Comparison of ENCODE assay signal across 11 cellular contexts in the genomic region with DNA sequence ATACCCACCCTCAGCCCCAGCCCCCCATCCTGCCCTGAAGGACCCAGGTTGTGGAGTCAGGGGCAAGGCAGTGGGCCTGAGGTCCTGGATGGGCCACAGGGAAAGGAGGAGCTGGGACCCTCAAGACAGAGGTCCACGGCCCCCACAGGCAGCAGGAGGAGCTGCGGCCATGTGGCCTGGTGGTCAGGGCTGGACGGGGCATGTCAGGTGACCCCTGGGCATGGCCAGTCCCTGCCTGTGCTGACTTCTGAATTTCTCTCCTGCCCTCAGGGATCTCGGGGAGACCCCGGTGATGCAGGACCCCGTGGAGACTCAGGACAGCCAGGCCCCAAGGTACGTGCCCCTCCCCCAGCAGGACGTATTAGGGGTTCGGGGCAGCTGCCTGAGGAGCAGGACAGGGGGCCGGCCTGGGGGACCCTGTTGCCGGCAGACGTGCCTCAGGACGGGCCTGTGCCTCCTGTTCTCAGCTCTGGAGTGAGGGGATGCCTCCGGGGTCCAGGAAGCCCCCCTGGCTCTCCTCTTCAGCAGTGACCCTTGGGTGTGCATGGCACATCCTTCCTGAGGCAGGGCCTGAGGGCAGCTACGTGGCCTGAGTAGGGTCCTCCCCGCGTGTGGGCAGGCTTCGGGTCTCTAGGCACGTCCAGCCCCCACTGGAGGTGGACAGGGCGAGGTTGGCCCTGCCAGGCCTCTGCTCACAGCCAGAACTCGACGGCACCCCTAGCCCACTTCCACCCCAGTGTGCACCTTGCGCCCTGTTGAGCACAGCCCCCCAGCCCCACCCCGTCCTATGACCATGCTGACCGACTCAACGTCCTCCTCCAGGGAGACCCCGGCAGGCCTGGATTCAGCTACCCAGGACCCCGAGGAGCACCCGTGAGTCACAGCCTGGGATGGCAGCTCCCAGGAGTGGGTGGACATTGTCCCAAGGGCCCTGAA. TPM values are rescaled to one million over a fixed set of nuclear protein-coding genes. Genes with fewer than 3 reads are reported as not detected.
A peak's percentile ranks its signal among the peaks of the same experiment; 100 is the strongest.
DNase-seq lines count a peak whose midpoint lies in the region; ATAC-seq, FAIRE-seq and TF ChIP-seq lines count a peak whose summit lies in the region.
"Had no signal": no experiment of that assay in that cellular context is flagged by ENCODE, and none has a peak within 500 bp of the region (broad histone marks: within the 10 kb centered on the region; RNA-seq: fewer than 3 reads in every experiment).

No MANE protein-coding gene starts in this region.

- H3K27me3 Mint-ChIP-seq in activated T-helper 17 cell treated with anti-CD3 and anti-CD28 coated beads, Interleukin-2, amount 50 U/mL, for 72 hours, result no peaks in the 10 kb centered on the region
- H3K27me3 Mint-ChIP-seq: naive thymus-derived CD4-positive, alpha-beta T cell had no signal

- no peaks in the 10 kb centered on the region for H3K9me3 Mint-ChIP-seq in activated T-helper 17 cell treated with anti-CD3 and anti-CD28 coated beads, Interleukin-2, amount 50 U/mL, for 72 hours
- H3K9me3 Mint-ChIP-seq: CD8-positive, alpha-beta T cell had no signal

- no peak overlapping the region for H3K27ac Mint-ChIP-seq in activated T-helper 17 cell treated with anti-CD3 and anti-CD28 coated beads, Interleukin-2, amount 50 U/mL, for 72 hours
- H3K27ac Mint-ChIP-seq: CD8-positive, alpha-beta T cell; naive thymus-derived CD4-positive, alpha-beta T cell had no signal

- ATAC-seq in omental fat pad (ENCODE audit: low FRiP score), result no peak
- no peak for ATAC-seq in activated T-helper 17 cell treated with anti-CD3 and anti-CD28 coated beads, Interleukin-2, amount 50 U/mL, for 72 hours (replicated peaks)
- ATAC-seq: CD8-positive, alpha-beta T cell; naive thymus-derived CD4-positive, alpha-beta T cell had no signal

- H3K36me3 Mint-ChIP-seq in activated T-helper 17 cell treated with anti-CD3 and anti-CD28 coated beads, Interleukin-2, amount 50 U/mL, for 72 hours (ENCODE audit: low read depth), result no peaks in the 10 kb centered on the region

- no peak for TF ChIP-seq POLR2A in GM12892 (IDR thresholded peaks at IDR 0.05; ENCODE audit: low read depth, low read length)

- peak; percentile 12 for DNase-seq in 8988T
- peak; percentile 12 for DNase-seq in GM12892 (ENCODE audit: insufficient read length)
- DNase-seq in ecto neural progenitor cell (ENCODE audit: low spot score), result peak; percentile 40
- peak; percentile 16 for DNase-seq in omental fat pad (ENCODE audit: low spot score)
- no peak for DNase-seq in RPMI8226
- no peak for DNase-seq in NCI-H82 (lab: John Stamatoyannopoulos, UW)
- DNase-seq in cortex of kidney (lab: John Stamatoyannopoulos, UW), result no peak
- DNase-seq: NCI-H2171 treated with DMSO at 0.1 percent for 48 hours had no signal

- H3K4me3 Mint-ChIP-seq in activated T-helper 17 cell treated with anti-CD3 and anti-CD28 coated beads, Interleukin-2, amount 50 U/mL, for 72 hours, result no peak overlapping the region
- H3K4me3 Mint-ChIP-seq: CD8-positive, alpha-beta T cell; naive thymus-derived CD4-positive, alpha-beta T cell had no signal

- H3K4me1 Mint-ChIP-seq in activated T-helper 17 cell treated with anti-CD3 and anti-CD28 coated beads, Interleukin-2, amount 50 U/mL, for 72 hours, result no peaks in the 10 kb centered on the region

- FAIRE-seq in GM12892 (lab: Jason Lieb, UNC), result no peak

- TF ChIP-seq CTCF in omental fat pad (IDR thresholded peaks at IDR 0.05), result no peak

RNA-seq across cellular contexts. Expression of a gene that starts 23.6 kb away (rescaled TPM):
- 0.28 TPM for polyA plus RNA-seq in GM12892 (2012; ENCODE audit: missing spikeins)
- total RNA-seq in omental fat pad, result 1,000 to 10,000 TPM in 1 of 4 donors, 100 to 1,000 TPM in 3; 480 to 1,153 (median 616) TPM
- total RNA-seq in activated T-helper 17 cell treated with anti-CD3 and anti-CD28 coated beads, Interleukin-2, amount 50 U/mL, for 72 hours, result 10 to 100 TPM in 1 of 2 donors, 1 to 10 TPM in 1; 3.3 to 10.1 TPM

RNA-seq across cellular contexts. Expression of a gene that starts 33.8 kb away (rescaled TPM):
- 1.3 TPM for polyA plus RNA-seq in GM12892 (2012; ENCODE audit: missing spikeins)
- total RNA-seq in omental fat pad, result not detected
- under 1 TPM in 1 of 2 donors, not detected in 1; 0.24 TPM for total RNA-seq in activated T-helper 17 cell treated with anti-CD3 and anti-CD28 coated beads, Interleukin-2, amount 50 U/mL, for 72 hours
- polyA plus RNA-seq: naive thymus-derived CD4-positive, alpha-beta T cell had no signal

Comparison
In these comparisons a context has a peak if more than half of its experiments do, and no peak if none do; other contexts are left out.
1. DNase-seq: peak in 8988T (single experiment), GM12892 (single experiment), ecto neural progenitor cell (single experiment) and omental fat pad (single experiment); none in RPMI8226 (single experiment), NCI-H82 (single experiment) and cortex of kidney (single experiment).
2. RNA of a gene that starts 23.6 kb away (total RNA-seq): 480 to 1,153 TPM in omental fat pad; 3.3 to 10.1 TPM in activated T-helper 17 cell treated with anti-CD3 and anti-CD28 coated beads, Interleukin-2, amount 50 U/mL, for 72 hours; every median in the first group is over 10 times any median in the second.